In genomic region chr2:238031749-238032148, GRCh38 we compare ENCODE assay signal across 23 cellular contexts.
"Had no signal": no experiment of that assay in that cellular context is flagged by ENCODE, and none has a peak within 500 bp of the region (broad histone marks: within the 10 kb centered on the region; RNA-seq: fewer than 3 reads in every experiment).

No MANE protein-coding gene starts in this region.

- H3K4me1 ChIP-seq: adrenal gland, Peyer's patch had no signal

- H3K27me3 ChIP-seq: adrenal gland, Peyer's patch, SJSA1 had no signal

- H3K9me3 ChIP-seq: adrenal gland, Peyer's patch, SJSA1 had no signal

- H3K9me3 Mint-ChIP-seq: activated naive CD8-positive, alpha-beta T cell treated with anti-CD3 and anti-CD28 coated beads, Interleukin-2, amount 10 ng/mL, durations not matched to agents 7 days and 5 days; IgD-negative memory B cell; T-helper 1 cell treated with Interleukin-12 subunit alpha and Interleukin-12 subunit beta and Interleukin-4 antibody, amounts not matched to agents 30 μg/mL and 1 μg/mL, for 36 hours had no signal

- ATAC-seq: activated CD4-positive, CD25-positive, alpha-beta regulatory T cell treated with anti-CD3 and anti-CD28 coated beads, Interleukin-2, amount 50 U/mL, for 24 hours; SK-N-SH treated with all-trans-retinoic acid at 6 μM for 48 hours had no signal

- H3K27ac ChIP-seq: adrenal gland, Peyer's patch, SJSA1 had no signal

- H3K4me3 ChIP-seq: adrenal gland, Peyer's patch, SJSA1 had no signal

- DNase-seq: activated CD4-positive, alpha-beta T cell treated with anti-CD3 and anti-CD28 coated beads for 48 hours; activated CD4-positive, alpha-beta T cell treated with anti-CD3 and anti-CD28 coated beads, Interleukin-2, amount 50 U/mL, for 48 hours; activated CD8-positive, alpha-beta memory T cell treated with anti-CD3 and anti-CD28 coated beads for 24 hours; activated naive CD4-positive, alpha-beta T cell treated with anti-CD3 and anti-CD28 coated beads, Interleukin-2, amount 50 U/mL, for 16 hours; activated naive CD8-positive, alpha-beta T cell treated with anti-CD3 and anti-CD28 coated beads, Interleukin-2, amount 10 ng/mL, durations not matched to agents 7 days and 5 days; adrenal gland; anterior cingulate cortex; caudate nucleus; KG1; NCI-H1092; NCI-H1417; NCI-H1694; NCI-H2029; NCI-H2107; NCI-H446; NCI-H524; Peyer's patch; SHP77 had no signal

- H3K4me1 Mint-ChIP-seq: IgD-negative memory B cell had no signal

- H3K27me3 Mint-ChIP-seq: activated naive CD8-positive, alpha-beta T cell treated with anti-CD3 and anti-CD28 coated beads, Interleukin-2, amount 10 ng/mL, durations not matched to agents 7 days and 5 days; IgD-negative memory B cell had no signal

- H3K4me3 Mint-ChIP-seq: activated naive CD8-positive, alpha-beta T cell treated with anti-CD3 and anti-CD28 coated beads, Interleukin-2, amount 10 ng/mL, durations not matched to agents 7 days and 5 days; IgD-negative memory B cell; T-helper 1 cell treated with Interleukin-12 subunit alpha and Interleukin-12 subunit beta and Interleukin-4 antibody, amounts not matched to agents 30 μg/mL and 1 μg/mL, for 36 hours had no signal
